8 cellular contexts compared by ENCODE assay signal in genomic region chr11:2156416-2157182, GRCh38. TPM values are rescaled to one million over a fixed set of nuclear protein-coding genes. Genes with fewer than 3 reads are reported as not detected.
DNase-seq lines count a peak whose midpoint lies in the region; ATAC-seq and TF ChIP-seq lines count a peak whose summit lies in the region.

No MANE protein-coding gene starts in this region.

- no peaks in the 10 kb centered on the region for H3K9me3 ChIP-seq in MM.1S (replicated peaks; ENCODE audit: insufficient read depth, low read length)
- no peaks in the 10 kb centered on the region for H3K9me3 ChIP-seq in right lobe of liver

- H4K20me1 ChIP-seq in MM.1S (ENCODE audit: insufficient read depth, low read length): no peaks in the 10 kb centered on the region

- intact Hi-C loops in right lobe of liver (cut with DNase I): loop anchor here in 1 of 2 donors (10.0 kb wide), 1 partner anchor 322 kb away; the partner anchor contains the start of genes SYT8 and TNNI2

- no peak overlapping the region for H3K4me2 ChIP-seq in MM.1S (ENCODE audit: low read depth, low read length)

- H3K9ac ChIP-seq in MM.1S (ENCODE audit: low read length): no peak overlapping the region

- H3K4me3 ChIP-seq in MM.1S (ENCODE audit: low read length): no peak overlapping the region
- H3K4me3 ChIP-seq in choroid plexus epithelial cell (ENCODE audit: low read depth, low read length): no peak overlapping the region
- H3K4me3 ChIP-seq in right lobe of liver: peak overlapping the region; percentile 68 to 94 (median 74)

- TF ChIP-seq CTCF in MM.1S (IDR thresholded peaks at IDR 0.05; ENCODE audit: low read length): peak; percentile 74
- peak; percentile 87 for TF ChIP-seq CTCF in choroid plexus epithelial cell (conservative IDR thresholded peaks at IDR 0.05; ENCODE audit: low read depth, low read length)
- peak; percentile 84 to 90 (median 88) for TF ChIP-seq CTCF in right lobe of liver (IDR thresholded peaks at IDR 0.05)

- H3K36me3 ChIP-seq in MM.1S (replicated peaks; ENCODE audit: insufficient read depth, low read length) (no peaks in the 10 kb centered on the region), right lobe of liver (no peaks in the 10 kb centered on the region)

- TF ChIP-seq POLR2A in right lobe of liver (IDR thresholded peaks at IDR 0.05): peak; percentile 8

- no peaks in the 10 kb centered on the region for H3K79me2 ChIP-seq in MM.1S (ENCODE audit: low read length)

- H3K9me2 ChIP-seq in MM.1S (replicated peaks; ENCODE audit: insufficient read depth, low read length): no peaks in the 10 kb centered on the region

- no peaks in the 10 kb centered on the region for H3F3A ChIP-seq in MM.1S (ENCODE audit: insufficient read depth, low read length)

- DNase-seq in GM03348 (ENCODE audit: low spot score) (peak; percentile 90), MM.1S (peak; percentile 39), choroid plexus epithelial cell (ENCODE audit: low read depth) (peak; percentile 72), right lobe of liver (peak; percentile 85 to 93 (median 88))
- DNase-seq in activated CD4-positive, alpha-beta T cell treated with anti-CD3 and anti-CD28 coated beads for 4 hours: peak; percentile 28 to 53
- DNase-seq in stimulated activated CD8-positive, alpha-beta memory T cell treated with anti-CD3 and anti-CD28 coated beads, Interleukin-4, amount 100 ng/mL, for 24 hours (ENCODE audit: low read depth): peak; percentile 31

- H2AFZ ChIP-seq in MM.1S (ENCODE audit: low read length): no peak overlapping the region

- 15% methylated on average over 4 of the region's 19 CpGs for WGBS in right lobe of liver (ENCODE audit: insufficient coverage, low coverage, low lambda C conversion rate, missing lambda C conversion rate)

- H3K27me3 ChIP-seq in MM.1S (replicated peaks; ENCODE audit: insufficient read depth, low read length) (peaks cover 71% of the 10 kb centered on the region), right lobe of liver (no peaks in the 10 kb centered on the region)

- H3K27ac ChIP-seq in MM.1S (ENCODE audit: low read length) (no peak overlapping the region), right lobe of liver (peak overlapping the region; percentile 70 to 90 (median 79))

- no peaks in the 10 kb centered on the region for H3K4me1 ChIP-seq in MM.1S (ENCODE audit: low read length)
- H3K4me1 ChIP-seq in right lobe of liver: peaks cover 0 to 53% (median 20%) of the 10 kb centered on the region in 4 donors

- peak; percentile 61 to 68 (median 64) for ATAC-seq in right lobe of liver
- no peak for ATAC-seq in HG03135 (IDR thresholded peaks at IDR 0.05; ENCODE audit: unreplicated experiment)
- ATAC-seq in HG03520 (IDR thresholded peaks at IDR 0.05; ENCODE audit: unreplicated experiment): no peak

RNA-seq across cellular contexts. Expression of gene INS, which starts 4.4 kb away (rescaled TPM):
- total RNA-seq in right lobe of liver: not detected

RNA-seq across cellular contexts. Expression of gene TH, which starts 15.0 kb away (rescaled TPM):
- total RNA-seq in right lobe of liver: under 1 TPM in 2 of 6 experiments, not detected in 4; 0.51 to 0.64 TPM

RNA-seq across cellular contexts. Expression of gene IGF2, which starts 17.4 kb away (rescaled TPM):
- total RNA-seq in right lobe of liver: 100 to 1,000 TPM in 5 of 6 experiments, 10 to 100 TPM in 1; 86.6 to 289 (median 177) TPM

Comparison
In these comparisons a context has a peak if more than half of its experiments do, and no peak if none do; other contexts are left out.
1. DNase-seq: peak in every context shown above with its lines; median percentile 90 in GM03348; 88 in right lobe of liver; 72 in choroid plexus epithelial cell; 40 in activated CD4-positive, alpha-beta T cell treated with anti-CD3 and anti-CD28 coated beads for 4 hours; 39 in MM.1S; 31 in stimulated activated CD8-positive, alpha-beta memory T cell treated with anti-CD3 and anti-CD28 coated beads, Interleukin-4, amount 100 ng/mL, for 24 hours.
2. H3K4me3 ChIP-seq: peak in right lobe of liver (3 of 3); none in MM.1S (single experiment) and choroid plexus epithelial cell (single experiment).
3. ATAC-seq: peak in right lobe of liver (4 of 4); none in HG03135 (single experiment) and HG03520 (single experiment).
4. Peak in every context shown above with its lines, with median percentiles within 50 percentile points of each other: CTCF ChIP-seq.